In genomic region chr9:135949666-135950134, GRCh38 we compare ENCODE assay signal across 20 cellular contexts. TPM values are rescaled to one million over a fixed set of nuclear protein-coding genes. Genes with fewer than 3 reads are reported as not detected.
A peak's percentile ranks its signal among the peaks of the same experiment; 100 is the strongest.
DNase-seq lines count a peak whose midpoint lies in the region; ATAC-seq and TF ChIP-seq lines count a peak whose summit lies in the region.
"Had no signal": no experiment of that assay in that cellular context is flagged by ENCODE, and none has a peak within 500 bp of the region (broad histone marks: within the 10 kb centered on the region; RNA-seq: fewer than 3 reads in every experiment).

No MANE protein-coding gene starts in this region.

- intact Hi-C loops in Right ventricle myocardium superior (cut with DNase I), result no loop called here
- intact Hi-C loops in cardiac septum (cut with DNase I), result no loop called here

- CTCF ChIA-PET in activated CD8-positive, alpha-beta memory T cell treated with anti-CD3 and anti-CD28 coated beads, Interleukin-2, amount 10 ng/mL, durations not matched to agents 7 days and 5 days (lab: Charles Lee), result interaction anchor here (0.8 to 1.0 kb wide), 2 partner anchors 10 to 48 kb away, joined by 3 read pairs; no protein-coding TSS in a partner anchor

- H3K4me1 Mint-ChIP-seq in mesothelial cell of epicardium (peaks cover 30% of the 10 kb centered on the region), type B pancreatic cell (ENCODE audit: unreplicated experiment) (peaks cover 13% of the 10 kb centered on the region)
- H3K4me1 Mint-ChIP-seq in activated CD8-positive, alpha-beta memory T cell treated with anti-CD3 and anti-CD28 coated beads, Interleukin-2, amount 10 ng/mL, durations not matched to agents 7 days and 5 days, result no peaks in the 10 kb centered on the region

- peak; percentile 17 for ATAC-seq in Right ventricle myocardium superior (ENCODE audit: poor library complexity)
- ATAC-seq in SK-N-SH treated with all-trans-retinoic acid at 6 μM for 48 hours, result no peak
- no peak for ATAC-seq in activated CD8-positive, alpha-beta memory T cell treated with anti-CD3 and anti-CD28 coated beads, Interleukin-2, amount 10 ng/mL, durations not matched to agents 7 days and 5 days

- H3K27ac Mint-ChIP-seq in mesothelial cell of epicardium (peak overlapping the region; percentile 89), type B pancreatic cell (peak overlapping the region; percentile 68)
- no peak overlapping the region for H3K27ac Mint-ChIP-seq in activated CD8-positive, alpha-beta memory T cell treated with anti-CD3 and anti-CD28 coated beads, Interleukin-2, amount 10 ng/mL, durations not matched to agents 7 days and 5 days
- H3K27ac Mint-ChIP-seq: HFFc6 had no signal

- DNase-seq in Right ventricle myocardium superior, result no peak
- no peak for DNase-seq in cardiac septum (ENCODE audit: low spot score)
- no peak for DNase-seq in mesothelial cell of epicardium (ENCODE audit: low spot score in 2 of 2, unreplicated experiment in 2 of 2)
- DNase-seq in type B pancreatic cell (ENCODE audit: extremely low spot score, unreplicated experiment), result no peak
- no peak for DNase-seq in stimulated activated CD4-positive, alpha-beta T cell treated with anti-CD3 and anti-CD28 coated beads, Interleukin-2, amount 100 ng/mL, for 24 hours
- DNase-seq in activated CD8-positive, alpha-beta memory T cell treated with anti-CD3 and anti-CD28 coated beads, Interleukin-2, amount 10 ng/mL, durations not matched to agents 7 days and 5 days, result no peak
- DNase-seq: activated CD8-positive, alpha-beta memory T cell treated with anti-CD3 and anti-CD28 coated beads, Interleukin-2, amount 50 U/mL, for 48 hours; BE2C; dermis blood vessel endothelial cell; islet precursor cell; MG63; NCI-H1436; NCI-H524 treated with DMSO at 0.1 percent for 48 hours; SHP77; stimulated activated CD4-positive, alpha-beta T cell treated with anti-CD3 and anti-CD28 coated beads, Interleukin-4, amount 100 ng/mL, for 24 hours; stomach had no signal

- H3K36me3 Mint-ChIP-seq in mesothelial cell of epicardium, result peaks cover 34% of the 10 kb centered on the region
- H3K36me3 Mint-ChIP-seq in type B pancreatic cell, result peaks cover 33% of the 10 kb centered on the region
- peaks cover 20% of the 10 kb centered on the region for H3K36me3 Mint-ChIP-seq in activated CD8-positive, alpha-beta memory T cell treated with anti-CD3 and anti-CD28 coated beads, Interleukin-2, amount 10 ng/mL, durations not matched to agents 7 days and 5 days

- no peaks in the 10 kb centered on the region for H3K9me3 Mint-ChIP-seq in mesothelial cell of epicardium
- H3K9me3 Mint-ChIP-seq in type B pancreatic cell, result no peaks in the 10 kb centered on the region
- no peaks in the 10 kb centered on the region for H3K9me3 Mint-ChIP-seq in activated CD8-positive, alpha-beta memory T cell treated with anti-CD3 and anti-CD28 coated beads, Interleukin-2, amount 10 ng/mL, durations not matched to agents 7 days and 5 days (ENCODE audit: low read depth)
- H3K9me3 Mint-ChIP-seq: HFFc6 had no signal

- H3K27me3 Mint-ChIP-seq in mesothelial cell of epicardium (ENCODE audit: low read depth), result no peaks in the 10 kb centered on the region
- no peaks in the 10 kb centered on the region for H3K27me3 Mint-ChIP-seq in type B pancreatic cell
- no peaks in the 10 kb centered on the region for H3K27me3 Mint-ChIP-seq in activated CD8-positive, alpha-beta memory T cell treated with anti-CD3 and anti-CD28 coated beads, Interleukin-2, amount 10 ng/mL, durations not matched to agents 7 days and 5 days

- H3K27ac ChIP-seq in cingulate gyrus (ENCODE audit: low read depth, low read length), result peak overlapping the region; percentile 26
- H3K27ac ChIP-seq: HL-60, stomach had no signal

- TF ChIP-seq CTCF in mesothelial cell of epicardium (IDR thresholded peaks at IDR 0.05; ENCODE audit: unreplicated experiment) (no peak), type B pancreatic cell (conservative IDR thresholded peaks at IDR 0.05) (no peak)

- H3K4me3 Mint-ChIP-seq in mesothelial cell of epicardium (no peak overlapping the region), type B pancreatic cell (no peak overlapping the region)
- H3K4me3 Mint-ChIP-seq in activated CD8-positive, alpha-beta memory T cell treated with anti-CD3 and anti-CD28 coated beads, Interleukin-2, amount 10 ng/mL, durations not matched to agents 7 days and 5 days, result no peak overlapping the region
- H3K4me3 Mint-ChIP-seq: HFFc6 had no signal

TF ChIP-seq in SK-N-SH treated with all-trans-retinoic acid at 6 μM for 48 hours, 23 proteins besides CTCF, POLR2A, EP300 and RAD21 (continues in another document):
- TF ChIP-seq PPARA (CRISPR knock-in tag; IDR thresholded peaks at IDR 0.05; ENCODE audit: borderline replicate concordance), result no peak
- TF ChIP-seq ISL1 (CRISPR knock-in tag; IDR thresholded peaks at IDR 0.05), result no peak
- no peak for TF ChIP-seq TCF4 (CRISPR knock-in tag; IDR thresholded peaks at IDR 0.05; ENCODE audit: borderline replicate concordance)
- TF ChIP-seq BACH2 (CRISPR knock-in tag; IDR thresholded peaks at IDR 0.05; ENCODE audit: borderline replicate concordance), result no peak
- no peak for TF ChIP-seq GLIS3 (CRISPR knock-in tag; IDR thresholded peaks at IDR 0.05)
- TF ChIP-seq ZNF8 (CRISPR knock-in tag; IDR thresholded peaks at IDR 0.05), result no peak
- TF ChIP-seq POU6F1 (CRISPR knock-in tag; IDR thresholded peaks at IDR 0.05; ENCODE audit: borderline replicate concordance, low read depth), result no peak
- no peak for TF ChIP-seq TSHZ2 (CRISPR knock-in tag; IDR thresholded peaks at IDR 0.05)
- TF ChIP-seq SNAI2 (CRISPR knock-in tag; IDR thresholded peaks at IDR 0.05), result no peak
- no peak for TF ChIP-seq ZNF565 (CRISPR knock-in tag; conservative IDR thresholded peaks at IDR 0.05; ENCODE audit: low read depth)
- TF ChIP-seq TOX (CRISPR knock-in tag; IDR thresholded peaks at IDR 0.05; ENCODE audit: borderline replicate concordance), result no peak
- TF ChIP-seq, protein P1, sequence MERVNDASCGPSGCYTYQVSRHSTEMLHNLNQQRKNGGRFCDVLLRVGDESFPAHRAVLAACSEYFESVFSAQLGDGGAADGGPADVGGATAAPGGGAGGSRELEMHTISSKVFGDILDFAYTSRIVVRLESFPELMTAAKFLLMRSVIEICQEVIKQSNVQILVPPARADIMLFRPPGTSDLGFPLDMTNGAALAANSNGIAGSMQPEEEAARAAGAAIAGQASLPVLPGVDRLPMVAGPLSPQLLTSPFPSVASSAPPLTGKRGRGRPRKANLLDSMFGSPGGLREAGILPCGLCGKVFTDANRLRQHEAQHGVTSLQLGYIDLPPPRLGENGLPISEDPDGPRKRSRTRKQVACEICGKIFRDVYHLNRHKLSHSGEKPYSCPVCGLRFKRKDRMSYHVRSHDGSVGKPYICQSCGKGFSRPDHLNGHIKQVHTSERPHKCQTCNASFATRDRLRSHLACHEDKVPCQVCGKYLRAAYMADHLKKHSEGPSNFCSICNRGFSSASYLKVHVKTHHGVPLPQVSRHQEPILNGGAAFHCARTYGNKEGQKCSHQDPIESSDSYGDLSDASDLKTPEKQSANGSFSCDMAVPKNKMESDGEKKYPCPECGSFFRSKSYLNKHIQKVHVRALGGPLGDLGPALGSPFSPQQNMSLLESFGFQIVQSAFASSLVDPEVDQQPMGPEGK (CRISPR knock-in tag; IDR thresholded peaks at IDR 0.05; ENCODE audit: borderline replicate concordance), result no peak

RNA-seq across cellular contexts. Expression of gene UBAC1, which starts 11.5 kb away (rescaled TPM):
- total RNA-seq in Right ventricle myocardium superior, result 107 TPM
- total RNA-seq in cardiac septum, result 90.3 TPM
- total RNA-seq in mesothelial cell of epicardium, result 31.7 to 33.8 TPM (median 32.0 TPM) in 3 replicates
- 34.5 and 45.2 TPM in 2 replicates for total RNA-seq in type B pancreatic cell (ENCODE audit: low replicate concordance)
- 10 to 100 TPM; 32.6 to 36.5 TPM for total RNA-seq in activated CD8-positive, alpha-beta memory T cell treated with anti-CD3 and anti-CD28 coated beads, Interleukin-2, amount 10 ng/mL, durations not matched to agents 7 days and 5 days

RNA-seq across cellular contexts. Expression of gene CAMSAP1, which starts 42.4 kb away (rescaled TPM):
- total RNA-seq in Right ventricle myocardium superior (18.3 TPM), cardiac septum (25.5 TPM), mesothelial cell of epicardium (62.4 to 64.4 TPM (median 63.3 TPM) in 3 replicates), type B pancreatic cell (ENCODE audit: low replicate concordance) (33.9 and 58.2 TPM in 2 replicates)
- total RNA-seq in activated CD8-positive, alpha-beta memory T cell treated with anti-CD3 and anti-CD28 coated beads, Interleukin-2, amount 10 ng/mL, durations not matched to agents 7 days and 5 days, result 10 to 100 TPM; 20.3 to 22.7 TPM
